Comparison of ENCODE assay signal across 13 cellular contexts in the genomic region with DNA sequence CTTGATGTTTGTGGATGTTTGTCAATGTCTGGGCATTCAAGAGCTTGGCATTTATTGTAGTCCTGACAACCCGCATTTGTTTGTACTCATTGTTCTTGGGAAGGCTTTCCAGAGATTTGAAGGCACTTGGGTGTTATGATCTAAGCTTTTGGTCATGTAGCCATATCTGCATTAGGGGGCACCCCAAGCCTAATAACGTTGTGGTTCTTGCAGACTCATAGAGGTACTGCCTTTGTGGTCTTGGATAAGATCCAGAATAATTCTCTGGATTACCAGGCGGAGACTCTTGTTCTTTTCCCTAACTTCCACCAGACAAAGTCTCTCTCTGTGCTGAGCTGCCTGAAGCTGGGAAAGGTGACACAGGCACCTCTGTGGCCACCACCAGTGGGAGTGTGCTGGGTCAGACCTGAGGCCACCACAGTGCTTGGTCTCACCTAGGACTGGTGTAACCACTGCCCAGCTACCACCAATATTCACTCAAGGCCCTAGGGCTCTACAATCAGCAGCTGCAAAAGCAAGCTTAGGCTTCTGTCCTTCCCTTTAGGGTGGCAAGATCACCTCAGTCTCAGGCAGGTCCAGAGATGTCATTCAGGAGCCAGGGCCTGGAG.
DNase-seq lines count a peak whose midpoint lies in the region; ATAC-seq and TF ChIP-seq lines count a peak whose summit lies in the region.
"Had no signal": no experiment of that assay in that cellular context is flagged by ENCODE, and none has a peak within 500 bp of the region (broad histone marks: within the 10 kb centered on the region; RNA-seq: fewer than 3 reads in every experiment).

No MANE protein-coding gene starts in this region.

- peak in 1 of 2 donors; percentile 14 for TF ChIP-seq CTCF in mammary epithelial cell (conservative IDR thresholded peaks at IDR 0.05 in 1 of 2, IDR thresholded peaks at IDR 0.05 in 1 of 2; ENCODE audit: extremely low read depth in 1 of 2, insufficient read depth in 1 of 2, low read depth in 1 of 2, low read length in 2 of 2)

- POLR2A ChIA-PET in T-cell (lab: Charles Lee) = interaction anchor here in 1 of 2 donors (0.6 kb wide), 1 partner anchor 736 kb away, joined by 6 read pairs; no protein-coding TSS in a partner anchor

- H3K27ac Mint-ChIP-seq in T-cell = no peak overlapping the region

- no peaks in the 10 kb centered on the region for H3K79me2 ChIP-seq in mammary epithelial cell (ENCODE audit: insufficient read depth, low read length)

- H3K4me3 ChIP-seq in mammary epithelial cell (replicated peaks in 1 of 3; ENCODE audit: insufficient read depth in 1 of 3, low read depth in 2 of 3, low read length in 3 of 3) = no peak overlapping the region
- H3K4me3 ChIP-seq: colonic mucosa, thoracic aorta had no signal

- no peaks in the 10 kb centered on the region for H4K20me1 ChIP-seq in mammary epithelial cell (ENCODE audit: insufficient read depth, low read length)

- H3K27ac ChIP-seq in mammary epithelial cell (ENCODE audit: insufficient read depth, low read depth, low read length) = no peak overlapping the region
- H3K27ac ChIP-seq: colonic mucosa, thoracic aorta, VCaP had no signal

- DNase-seq in COLO668 (lab: John Stamatoyannopoulos, UW; ENCODE audit: unreplicated experiment) (peak; percentile 16), HT-29 (ENCODE audit: low spot score) (peak; percentile 25), mammary epithelial cell (peak; percentile 16), myocyte (ENCODE audit: low read depth) (peak; percentile 63), T-cell (no peak), inferior parietal cortex (ENCODE audit: extremely low spot score) (no peak), posterior vena cava (ENCODE audit: low spot score) (no peak), SIG-M5 (lab: John Stamatoyannopoulos, UW) (no peak)
- DNase-seq: colonic mucosa, GOT3, NCI-H1048 had no signal

- H3K36me3 Mint-ChIP-seq in T-cell = no peaks in the 10 kb centered on the region

- H3K27me3 Mint-ChIP-seq in T-cell = no peaks in the 10 kb centered on the region

- no peaks in the 10 kb centered on the region for H3K27me3 ChIP-seq in mammary epithelial cell (ENCODE audit: insufficient read depth, low read length)
- H3K27me3 ChIP-seq: colonic mucosa had no signal

- no peak overlapping the region for H2AFZ ChIP-seq in mammary epithelial cell (ENCODE audit: low read depth, low read length)

- CTCF ChIA-PET in mammary epithelial cell (lab: Charles Lee; ENCODE audit: low non-redundant PET) (interaction anchor here (0.5 kb wide), 1 partner anchor 941 kb away, joined by 3 read pairs; no protein-coding TSS in a partner anchor), T-cell (lab: Charles Lee) (no interaction called here)

- BruUV-seq in mammary epithelial cell (replicated peaks; lab: Mats Ljungman, UMichigan) = no TSS peak

- no peaks in the 10 kb centered on the region for H3K4me1 Mint-ChIP-seq in T-cell

- H3K9ac ChIP-seq in mammary epithelial cell (ENCODE audit: insufficient read depth, low read length) = no peak overlapping the region

- WGBS in mammary epithelial cell (ENCODE audit: low coverage, missing lambda C conversion rate) = 71% methylated on average over 3 of the region's 3 CpGs

- ATAC-seq in T-cell (replicated peaks in 1 of 4) = no peak

- H3K9me3 ChIP-seq in mammary epithelial cell (replicated peaks; ENCODE audit: insufficient read depth, low read length) = no peaks in the 10 kb centered on the region
- H3K9me3 ChIP-seq: colonic mucosa, thoracic aorta had no signal

- no peaks in the 10 kb centered on the region for H3K4me1 ChIP-seq in mammary epithelial cell (ENCODE audit: insufficient read depth, low read length)
- H3K4me1 ChIP-seq: colonic mucosa had no signal

- in situ Hi-C loops in mammary epithelial cell (cut with MboI; ENCODE audit: low sequenced_read_pairs in 2 of 2) = no loop called here

- H3K9me3 Mint-ChIP-seq in T-cell = peaks cover under 1 to 14% (median 7%) of the 10 kb centered on the region in 3 donors

- H3K4me2 ChIP-seq in mammary epithelial cell (ENCODE audit: insufficient read depth, low read depth, low read length) = no peak overlapping the region

- no peaks in the 10 kb centered on the region for H3K36me3 ChIP-seq in mammary epithelial cell (ENCODE audit: insufficient read depth, low read length)
- H3K36me3 ChIP-seq: colonic mucosa, thoracic aorta had no signal

- dilution Hi-C loops in mammary epithelial cell (cut with HindIII; ENCODE audit: low sequenced_read_pairs) = loop anchor here (5.0 kb wide), 1 partner anchor 42 kb away; no protein-coding TSS in a partner anchor

- intact Hi-C loops in mammary epithelial cell (cut with micrococcal nuclease) (no loop called here), posterior vena cava (cut with DNase I) (loop anchor here in 1 of 2 donors (10.0 kb wide), 1 partner anchor 1400 kb away; no protein-coding TSS in a partner anchor)

- H3K4me3 Mint-ChIP-seq in T-cell = no peak overlapping the region

Comparison
In these comparisons a context has a peak if more than half of its experiments do, and no peak if none do; other contexts are left out.
1. DNase-seq: peak in COLO668 (single experiment), HT-29 (single experiment), mammary epithelial cell (single experiment) and myocyte (single experiment); none in T-cell (0 of 34), inferior parietal cortex (single experiment), posterior vena cava (single experiment) and SIG-M5 (single experiment).